Comparison of ENCODE assay signal across 1 cellular context in genomic region chr5:133983674-133984073, GRCh38.
TF ChIP-seq lines count a peak whose summit lies in the region.

No MANE protein-coding gene starts in this region.

TF ChIP-seq in IMR-90, 13 proteins besides CTCF, POLR2A, EP300 and RAD21:
- TF ChIP-seq SMC3 (IDR thresholded peaks at IDR 0.05; ENCODE audit: low read depth, low read length): no peak
- TF ChIP-seq MXI1 (IDR thresholded peaks at IDR 0.05; ENCODE audit: borderline replicate concordance, low read depth, low read length): no peak
- no peak for TF ChIP-seq NFE2L2 (IDR thresholded peaks at IDR 0.05; ENCODE audit: low read depth, low read length)
- no peak for TF ChIP-seq FOS (IDR thresholded peaks at IDR 0.05; ENCODE audit: low read depth, low read length)
- no peak for TF ChIP-seq CHD1 (IDR thresholded peaks at IDR 0.05; ENCODE audit: low read depth, low read length)
- no peak for TF ChIP-seq RCOR1 (IDR thresholded peaks at IDR 0.05; ENCODE audit: insufficient replicate concordance, low read length)
- TF ChIP-seq BHLHE40 (IDR thresholded peaks at IDR 0.05; ENCODE audit: low read depth, low read length): no peak
- TF ChIP-seq MAFK (IDR thresholded peaks at IDR 0.05; ENCODE audit: low read depth, low read length): no peak
- no peak for TF ChIP-seq ELK1 (IDR thresholded peaks at IDR 0.05; ENCODE audit: borderline replicate concordance, low read depth, low read length)
- no peak for TF ChIP-seq MAZ (IDR thresholded peaks at IDR 0.05; ENCODE audit: borderline replicate concordance, low read depth, low read length)
- no peak for TF ChIP-seq USF2 (IDR thresholded peaks at IDR 0.05; ENCODE audit: low read depth, low read length)
- TF ChIP-seq CEBPB (IDR thresholded peaks at IDR 0.05; ENCODE audit: low read depth, low read length): no peak
- TF ChIP-seq RFX5 (IDR thresholded peaks at IDR 0.05; ENCODE audit: low read depth, low read length): no peak
TF ChIP-seq in IMR-90: peak in this region for 0.
